Comparison of ENCODE assay signal across 31 cellular contexts in genomic region chr5:109685916-109686315, GRCh38.
"Had no signal": no experiment of that assay in that cellular context is flagged by ENCODE, and none has a peak within 500 bp of the region (broad histone marks: within the 10 kb centered on the region; RNA-seq: fewer than 3 reads in every experiment).

No MANE protein-coding gene starts in this region.

- H3K27ac ChIP-seq: ascending aorta, cardiac muscle cell, VCaP had no signal

- H3K36me3 ChIP-seq: ascending aorta, cardiac muscle cell had no signal

- ATAC-seq: activated CD8-positive, alpha-beta T cell treated with anti-CD3 and anti-CD28 coated beads for 36 hours; activated naive CD4-positive, alpha-beta T cell treated with anti-CD3 and anti-CD28 coated beads, Interleukin-2, amount 50 U/mL, for 72 hours; activated T-cell treated with anti-CD3 and anti-CD28 coated beads, Interleukin-2, amount 50 U/mL, for 4 hours; activated T-cell treated with anti-CD3 and anti-CD28 coated beads, Interleukin-2, amount 50 U/mL, for 72 hours; activated T-helper 17 cell treated with anti-CD3 and anti-CD28 coated beads, Interleukin-2, amount 50 U/mL, for 72 hours had no signal

- FAIRE-seq: bronchial epithelial cell, TTC549 had no signal

- H3K4me3 ChIP-seq: ascending aorta, cardiac muscle cell had no signal

- H3K4me1 ChIP-seq: ascending aorta had no signal

- H3K27me3 ChIP-seq: ascending aorta, cardiac muscle cell had no signal

- DNase-seq: activated B cell treated with CpG ODN at 0.5 μM for 24 hours; activated CD4-positive, alpha-beta memory T cell treated with anti-CD3 and anti-CD28 coated beads for 36 hours; activated CD4-positive, alpha-beta T cell treated with anti-CD3 and anti-CD28 coated beads for 4 hours; activated CD4-positive, alpha-beta T cell treated with anti-CD3 and anti-CD28 coated beads, Interleukin-2, amount 10 ng/mL, durations not matched to agents 24 days and 14 days; activated CD4-positive, alpha-beta T cell treated with anti-CD3 and anti-CD28 coated beads, Interleukin-2, amount 50 U/mL, for 1 hour; activated CD4-positive, alpha-beta T cell treated with anti-CD3 and anti-CD28 coated beads, Interleukin-2, amount 50 U/mL, for 4 hours; activated CD4-positive, CD25-positive, alpha-beta regulatory T cell treated with anti-CD3 and anti-CD28 coated beads, Interleukin-2, amount 50 U/mL, for 72 hours; activated CD8-positive, alpha-beta memory T cell treated with anti-CD3 and anti-CD28 coated beads, Interleukin-2, amount 50 U/mL, for 4 hours; activated CD8-positive, alpha-beta T cell treated with anti-CD3 and anti-CD28 coated beads for 36 hours; activated effector memory CD4-positive, alpha-beta T cell treated with anti-CD3 and anti-CD28 coated beads, Interleukin-2, amount 50 U/mL, for 16 hours; activated gamma-delta T cell treated with Interleukin-2 at 50 U/mL for 16 hours; activated naive CD4-positive, alpha-beta T cell; activated naive CD4-positive, alpha-beta T cell treated with anti-CD3 and anti-CD28 coated beads for 36 hours; activated naive CD4-positive, alpha-beta T cell treated with anti-CD3 and anti-CD28 coated beads, Interleukin-2, amount 50 U/mL, for 16 hours; activated naive CD8-positive, alpha-beta T cell treated with anti-CD3 and anti-CD28 coated beads for 36 hours; activated T-cell treated with anti-CD3 and anti-CD28 coated beads for 4 hours; activated T-cell treated with anti-CD3 and anti-CD28 coated beads, Interleukin-2, amount 50 U/mL, for 1 hour; activated T-cell treated with anti-CD3 and anti-CD28 coated beads, Interleukin-2, amount 50 U/mL, for 4 hours; activated T-cell treated with anti-CD3 and anti-CD28 coated beads, Interleukin-2, amount 50 U/mL, for 72 hours; amygdala; anterior cingulate cortex; central memory CD4-positive, alpha-beta T cell; T-helper 2 cell; T-helper 9 cell had no signal
